Comparison of ENCODE assay signal across 30 cellular contexts in genomic region chr11:120940297-120940847, GRCh38.
"Had no signal": no experiment of that assay in that cellular context is flagged by ENCODE, and none has a peak within 500 bp of the region (broad histone marks: within the 10 kb centered on the region; RNA-seq: fewer than 3 reads in every experiment).

No MANE protein-coding gene starts in this region.

- DNase-seq: activated CD4-positive, alpha-beta memory T cell treated with anti-CD3 and anti-CD28 coated beads for 36 hours; activated CD4-positive, alpha-beta T cell treated with anti-CD3 and anti-CD28 coated beads for 36 hours; activated CD4-positive, alpha-beta T cell treated with anti-CD3 and anti-CD28 coated beads, Interleukin-2, amount 10 ng/mL, durations not matched to agents 24 days and 14 days; activated CD4-positive, CD25-positive, alpha-beta regulatory T cell; activated CD4-positive, CD25-positive, alpha-beta regulatory T cell treated with anti-CD3 and anti-CD28 coated beads, Interleukin-2, amount 50 U/mL, for 72 hours; activated CD8-positive, alpha-beta memory T cell treated with anti-CD3 and anti-CD28 coated beads, Interleukin-2, amount 50 U/mL, for 48 hours; activated gamma-delta T cell; activated naive CD4-positive, alpha-beta T cell; activated naive CD4-positive, alpha-beta T cell treated with anti-CD3 and anti-CD28 coated beads, Interleukin-2, amount 10 ng/mL, durations not matched to agents 7 days and 5 days; activated naive CD8-positive, alpha-beta T cell treated with anti-CD3 and anti-CD28 coated beads, Interleukin-2, amount 10 ng/mL, durations not matched to agents 7 days and 5 days; activated T-cell treated with anti-CD3 and anti-CD28 coated beads for 4 hours; activated T-cell treated with anti-CD3 and anti-CD28 coated beads, Interleukin-2, amount 50 U/mL, for 24 hours; activated T-cell treated with anti-CD3 and anti-CD28 coated beads, Interleukin-2, amount 50 U/mL, for 72 hours; body of pancreas; central memory CD4-positive, alpha-beta T cell; cerebellar nuclear complex; colonic mucosa; effector CD8-positive, alpha-beta T cell; foreskin keratinocyte; gastrocnemius medialis; glutamatergic neuron; heart left ventricle; T-helper 2 cell had no signal

- H3K4me1 ChIP-seq: ascending aorta, body of pancreas, breast epithelium, colonic mucosa, foreskin keratinocyte, gastrocnemius medialis, heart left ventricle had no signal

- H3K36me3 ChIP-seq: ascending aorta, breast epithelium, cardiac muscle cell, colonic mucosa, gastrocnemius medialis, heart left ventricle had no signal

- H3K4me3 Mint-ChIP-seq: activated CD4-positive, alpha-beta memory T cell treated with anti-CD3 and anti-CD28 coated beads for 36 hours; activated CD4-positive, alpha-beta T cell treated with anti-CD3 and anti-CD28 coated beads for 36 hours; activated CD4-positive, alpha-beta T cell treated with anti-CD3 and anti-CD28 coated beads, Interleukin-2, amount 10 ng/mL, durations not matched to agents 24 days and 14 days; activated naive CD4-positive, alpha-beta T cell treated with anti-CD3 and anti-CD28 coated beads, Interleukin-2, amount 10 ng/mL, durations not matched to agents 7 days and 5 days; activated naive CD8-positive, alpha-beta T cell treated with anti-CD3 and anti-CD28 coated beads, Interleukin-2, amount 10 ng/mL, durations not matched to agents 7 days and 5 days; activated T-cell treated with anti-CD3 and anti-CD28 coated beads, Interleukin-2, amount 50 U/mL, for 24 hours; activated T-cell treated with anti-CD3 and anti-CD28 coated beads, Interleukin-2, amount 50 U/mL, for 72 hours had no signal

- ATAC-seq: activated CD4-positive, alpha-beta T cell treated with anti-CD3 and anti-CD28 coated beads for 36 hours; activated naive CD4-positive, alpha-beta T cell treated with anti-CD3 and anti-CD28 coated beads, Interleukin-2, amount 50 U/mL, for 72 hours; activated T-cell treated with anti-CD3 and anti-CD28 coated beads, Interleukin-2, amount 50 U/mL, for 72 hours; body of pancreas; foreskin keratinocyte; gastrocnemius medialis; heart left ventricle had no signal

- H3K27ac ChIP-seq: ascending aorta, body of pancreas, breast epithelium, cardiac muscle cell, colonic mucosa, epithelial cell of prostate, foreskin keratinocyte, gastrocnemius medialis, heart left ventricle had no signal

- H3K9me3 ChIP-seq: ascending aorta, colonic mucosa, gastrocnemius medialis had no signal

- FAIRE-seq: endometrium, endothelial cell of umbilical vein had no signal

- H3K27ac Mint-ChIP-seq: activated CD4-positive, alpha-beta memory T cell treated with anti-CD3 and anti-CD28 coated beads for 36 hours; activated CD4-positive, alpha-beta T cell treated with anti-CD3 and anti-CD28 coated beads for 36 hours; activated CD4-positive, alpha-beta T cell treated with anti-CD3 and anti-CD28 coated beads, Interleukin-2, amount 10 ng/mL, durations not matched to agents 24 days and 14 days; activated naive CD4-positive, alpha-beta T cell treated with anti-CD3 and anti-CD28 coated beads, Interleukin-2, amount 10 ng/mL, durations not matched to agents 7 days and 5 days; activated naive CD4-positive, alpha-beta T cell treated with anti-CD3 and anti-CD28 coated beads, Interleukin-2, amount 50 U/mL, for 72 hours; activated naive CD8-positive, alpha-beta T cell treated with anti-CD3 and anti-CD28 coated beads, Interleukin-2, amount 10 ng/mL, durations not matched to agents 7 days and 5 days; activated T-cell treated with anti-CD3 and anti-CD28 coated beads, Interleukin-2, amount 50 U/mL, for 24 hours; activated T-cell treated with anti-CD3 and anti-CD28 coated beads, Interleukin-2, amount 50 U/mL, for 72 hours had no signal

- H3K4me3 ChIP-seq: ascending aorta, body of pancreas, breast epithelium, cardiac muscle cell, colonic mucosa, gastrocnemius medialis, heart left ventricle had no signal

- H3K4me1 Mint-ChIP-seq: activated CD4-positive, alpha-beta T cell treated with anti-CD3 and anti-CD28 coated beads for 36 hours; activated CD4-positive, alpha-beta T cell treated with anti-CD3 and anti-CD28 coated beads, Interleukin-2, amount 10 ng/mL, durations not matched to agents 24 days and 14 days; activated naive CD4-positive, alpha-beta T cell treated with anti-CD3 and anti-CD28 coated beads, Interleukin-2, amount 10 ng/mL, durations not matched to agents 7 days and 5 days; activated naive CD8-positive, alpha-beta T cell treated with anti-CD3 and anti-CD28 coated beads, Interleukin-2, amount 10 ng/mL, durations not matched to agents 7 days and 5 days had no signal

- H3K36me3 Mint-ChIP-seq: activated naive CD4-positive, alpha-beta T cell treated with anti-CD3 and anti-CD28 coated beads, Interleukin-2, amount 10 ng/mL, durations not matched to agents 7 days and 5 days had no signal

- H3K27me3 ChIP-seq: ascending aorta, body of pancreas, breast epithelium, cardiac muscle cell, colonic mucosa had no signal
